Comparison of ENCODE assay signal across 11 cellular contexts in genomic region chr18:23574611-23575308, GRCh38. TPM values are rescaled to one million over a fixed set of nuclear protein-coding genes. Genes with fewer than 3 reads are reported as not detected.
DNase-seq lines count a peak whose midpoint lies in the region; ATAC-seq and TF ChIP-seq lines count a peak whose summit lies in the region.
"Had no signal": no experiment of that assay in that cellular context is flagged by ENCODE, and none has a peak within 500 bp of the region (broad histone marks: within the 10 kb centered on the region; RNA-seq: fewer than 3 reads in every experiment).

No MANE protein-coding gene starts in this region.

- H3K4me2 ChIP-seq in PC-3 (ENCODE audit: low read length) (peak overlapping the region; percentile 20), parathyroid adenoma (ENCODE audit: low read length) (peak overlapping the region; percentile 59)

- DNase-seq in CD8-positive, alpha-beta T cell: no peak
- DNase-seq in PC-3 (no peak), MG63 (no peak), hippocampal formation (lab: John Stamatoyannopoulos, UW) (no peak), omental fat pad (ENCODE audit: low spot score) (no peak)
- DNase-seq in effector memory CD8-positive, alpha-beta T cell: no peak
- DNase-seq: activated B cell treated with CpG ODN at 0.5 μM for 24 hours, kidney had no signal

- intact Hi-C loops in CD8-positive, alpha-beta T cell (cut with DNase I, micrococcal nuclease): loop anchor here in 1 of 2 experiments (1.0 kb wide), 1 partner anchor 11 kb away; no protein-coding TSS in a partner anchor
- intact Hi-C loops in PC-3 (cut with micrococcal nuclease): loop anchor here (1.0 kb wide), 1 partner anchor 12 kb away; the partner anchor contains the start of gene NPC1

- H3K27ac ChIP-seq in CD8-positive, alpha-beta T cell (ENCODE audit: low read depth, low read length): peak overlapping the region; percentile 30
- H3K27ac ChIP-seq in PC-3 (ENCODE audit: low read length): peak overlapping the region; percentile 58
- peak overlapping the region; percentile 47 for H3K27ac ChIP-seq in parathyroid adenoma
- H3K27ac ChIP-seq: HL-60 had no signal

- H2AFZ ChIP-seq in PC-3 (ENCODE audit: low read length) (no peak overlapping the region), parathyroid adenoma (no peak overlapping the region)

- CTCF ChIA-PET in CD8-positive, alpha-beta T cell (lab: Charles Lee): no interaction called here
- CTCF ChIA-PET in PC-3 (lab: Charles Lee): no interaction called here

- H3K4me1 Mint-ChIP-seq in CD8-positive, alpha-beta T cell (ENCODE audit: low read depth): peaks cover 66% of the 10 kb centered on the region
- H3K4me1 Mint-ChIP-seq in effector memory CD8-positive, alpha-beta T cell (ENCODE audit: low read depth in 2 of 2): peaks cover 54 to 64% of the 10 kb centered on the region in 2 donors

- peaks cover 24% of the 10 kb centered on the region for H3K4me1 ChIP-seq in CD8-positive, alpha-beta T cell (ENCODE audit: insufficient read depth, low read length)
- H3K4me1 ChIP-seq in PC-3 (ENCODE audit: insufficient read depth, low read length): peaks cover 18% of the 10 kb centered on the region
- peaks cover 28% of the 10 kb centered on the region for H3K4me1 ChIP-seq in parathyroid adenoma

- H3K4me3 ChIP-seq in CD8-positive, alpha-beta T cell (ENCODE audit: low read depth, low read length): peak overlapping the region; percentile 9
- H3K4me3 ChIP-seq in PC-3 (ENCODE audit: low read length): 0 out of 2 replicates have a peak overlapping the region, but pooled peaks have one; percentile 3
- peak overlapping the region; percentile 12 for H3K4me3 ChIP-seq in parathyroid adenoma (ENCODE audit: low read depth, low read length)
- H3K4me3 ChIP-seq in MG63: no peak overlapping the region

- peak overlapping the region; percentile 56 for H3K4me3 Mint-ChIP-seq in CD8-positive, alpha-beta T cell
- H3K4me3 Mint-ChIP-seq in effector memory CD8-positive, alpha-beta T cell: peak overlapping the region; percentile 73 to 79
- H3K4me3 Mint-ChIP-seq: activated B cell treated with CpG ODN at 0.5 μM for 24 hours had no signal

- peaks cover 42% of the 10 kb centered on the region for H3K36me3 Mint-ChIP-seq in CD8-positive, alpha-beta T cell
- peaks cover 38% of the 10 kb centered on the region for H3K36me3 Mint-ChIP-seq in effector memory CD8-positive, alpha-beta T cell (ENCODE audit: insufficient read depth)

- no peak for ATAC-seq in CD8-positive, alpha-beta T cell
- ATAC-seq in PC-3 (no peak; the same call in 1 of the 2 replicates), HG03280 (IDR thresholded peaks at IDR 0.05; ENCODE audit: unreplicated experiment) (no peak), omental fat pad (ENCODE audit: low FRiP score) (no peak)
- no peak for ATAC-seq in effector memory CD8-positive, alpha-beta T cell (replicated peaks)

- peaks cover 25% of the 10 kb centered on the region for H4K20me1 ChIP-seq in PC-3 (ENCODE audit: low read length)

- peak overlapping the region; percentile 91 for H3K27ac Mint-ChIP-seq in CD8-positive, alpha-beta T cell
- peak overlapping the region; percentile 96 for H3K27ac Mint-ChIP-seq in effector memory CD8-positive, alpha-beta T cell
- H3K27ac Mint-ChIP-seq: activated B cell treated with CpG ODN at 0.5 μM for 24 hours had no signal

- H3K36me3 ChIP-seq in CD8-positive, alpha-beta T cell (ENCODE audit: insufficient read depth, low read length): no peaks in the 10 kb centered on the region
- H3K36me3 ChIP-seq in PC-3 (ENCODE audit: low read depth, low read length) (peaks cover 33% of the 10 kb centered on the region), parathyroid adenoma (ENCODE audit: control insufficient read depth, insufficient read depth, low read length) (no peaks in the 10 kb centered on the region), MG63 (peaks cover 22% of the 10 kb centered on the region)

- POLR2A ChIA-PET in CD8-positive, alpha-beta T cell (lab: Charles Lee): interaction anchor here (1.2 kb wide), 1 partner anchor 11 kb away, joined by 6 read pairs; no protein-coding TSS in a partner anchor
- POLR2A ChIA-PET in PC-3 (lab: Charles Lee; ENCODE audit: unreplicated experiment): no interaction called here

- no TSS peak for BruUV-seq in PC-3 (replicated peaks; lab: Mats Ljungman, UMichigan)

- no peaks in the 10 kb centered on the region for H3K9me3 ChIP-seq in CD8-positive, alpha-beta T cell (ENCODE audit: low read length)
- H3K9me3 ChIP-seq in PC-3 (ENCODE audit: low read length) (no peaks in the 10 kb centered on the region), parathyroid adenoma (ENCODE audit: control insufficient read depth, low read length) (no peaks in the 10 kb centered on the region), MG63 (no peaks in the 10 kb centered on the region)

- no peaks in the 10 kb centered on the region for H3K27me3 ChIP-seq in CD8-positive, alpha-beta T cell (ENCODE audit: insufficient read depth, low read length)
- H3K27me3 ChIP-seq in PC-3 (ENCODE audit: low read length) (no peaks in the 10 kb centered on the region), parathyroid adenoma (ENCODE audit: control insufficient read depth, insufficient read depth, low read length) (no peaks in the 10 kb centered on the region), MG63 (no peaks in the 10 kb centered on the region)

- H3F3A ChIP-seq in PC-3 (ENCODE audit: low read length, unreplicated experiment): no peaks in the 10 kb centered on the region

- H3K79me2 ChIP-seq in PC-3 (ENCODE audit: low read length) (peaks cover 44% of the 10 kb centered on the region), parathyroid adenoma (peaks cover 36% of the 10 kb centered on the region)

- no peaks in the 10 kb centered on the region for H3K9me2 ChIP-seq in PC-3 (replicated peaks; ENCODE audit: low read length)

- H3K27me3 Mint-ChIP-seq in CD8-positive, alpha-beta T cell (ENCODE audit: low read depth): no peaks in the 10 kb centered on the region
- H3K27me3 Mint-ChIP-seq in effector memory CD8-positive, alpha-beta T cell: no peaks in the 10 kb centered on the region
- H3K27me3 Mint-ChIP-seq: activated B cell treated with CpG ODN at 0.5 μM for 24 hours had no signal

- H3K9me3 Mint-ChIP-seq in CD8-positive, alpha-beta T cell: no peaks in the 10 kb centered on the region
- no peaks in the 10 kb centered on the region for H3K9me3 Mint-ChIP-seq in effector memory CD8-positive, alpha-beta T cell
- H3K9me3 Mint-ChIP-seq: activated B cell treated with CpG ODN at 0.5 μM for 24 hours had no signal

- H3K9ac ChIP-seq in PC-3 (ENCODE audit: low read length): 0 out of 2 replicates have a peak overlapping the region, but pooled peaks have one; percentile 4
- no peak overlapping the region for H3K9ac ChIP-seq in parathyroid adenoma

- TF ChIP-seq CTCF in CD8-positive, alpha-beta T cell (IDR thresholded peaks at IDR 0.05): no peak
- TF ChIP-seq CTCF in PC-3 (conservative IDR thresholded peaks at IDR 0.05; ENCODE audit: low read depth, low read length) (no peak), parathyroid adenoma (IDR thresholded peaks at IDR 0.05) (no peak), omental fat pad (IDR thresholded peaks at IDR 0.05) (no peak)

RNA-seq across cellular contexts. Expression of gene NPC1, which starts 11.5 kb away (rescaled TPM):
- 10 to 100 TPM; 37.3 to 38.9 TPM for total RNA-seq in CD8-positive, alpha-beta T cell
- total RNA-seq in PC-3 (2014; rRNA removed): 85.5 and 122 TPM in 2 replicates
- total RNA-seq in MG63 (2014; rRNA removed; shearing (Covaris generic); ENCODE audit: low replicate concordance): 8.5 and 11.1 TPM in 2 replicates
- 100 to 1,000 TPM in 1 of 4 donors, 10 to 100 TPM in 3; 49.3 to 116 (median 54.7) TPM for total RNA-seq in omental fat pad
